23 cellular contexts compared by ENCODE assay signal in genomic region chr4:111542056-111542455, GRCh38.
"Had no signal": no experiment of that assay in that cellular context is flagged by ENCODE, and none has a peak within 500 bp of the region (broad histone marks: within the 10 kb centered on the region; RNA-seq: fewer than 3 reads in every experiment).

No MANE protein-coding gene starts in this region.

- H3K4me1 Mint-ChIP-seq: activated CD4-positive, alpha-beta memory T cell treated with anti-CD3 and anti-CD28 coated beads, Interleukin-2, amount 10 ng/mL, durations not matched to agents 7 days and 5 days; activated CD4-positive, alpha-beta T cell treated with anti-CD3 and anti-CD28 coated beads for 36 hours; activated T-helper 17 cell treated with anti-CD3 and anti-CD28 coated beads, Interleukin-2, amount 50 U/mL, for 72 hours had no signal

- H3K36me3 ChIP-seq: Peyer's patch, SJCRH30 had no signal

- H3K27ac Mint-ChIP-seq: activated CD4-positive, alpha-beta memory T cell treated with anti-CD3 and anti-CD28 coated beads, Interleukin-2, amount 10 ng/mL, durations not matched to agents 7 days and 5 days; activated CD4-positive, alpha-beta T cell treated with anti-CD3 and anti-CD28 coated beads for 36 hours; activated naive CD4-positive, alpha-beta T cell treated with anti-CD3 and anti-CD28 coated beads for 36 hours; activated naive CD8-positive, alpha-beta T cell; activated T-helper 17 cell treated with anti-CD3 and anti-CD28 coated beads, Interleukin-2, amount 50 U/mL, for 72 hours had no signal

- H3K36me3 Mint-ChIP-seq: activated naive CD8-positive, alpha-beta T cell had no signal

- H3K9me3 Mint-ChIP-seq: activated CD4-positive, alpha-beta memory T cell treated with anti-CD3 and anti-CD28 coated beads, Interleukin-2, amount 10 ng/mL, durations not matched to agents 7 days and 5 days; activated naive CD4-positive, alpha-beta T cell treated with anti-CD3 and anti-CD28 coated beads for 36 hours had no signal

- H3K27me3 ChIP-seq: Peyer's patch, SJCRH30 had no signal

- H3K4me3 Mint-ChIP-seq: activated CD4-positive, alpha-beta memory T cell treated with anti-CD3 and anti-CD28 coated beads, Interleukin-2, amount 10 ng/mL, durations not matched to agents 7 days and 5 days; activated CD4-positive, alpha-beta T cell treated with anti-CD3 and anti-CD28 coated beads for 36 hours; activated naive CD4-positive, alpha-beta T cell treated with anti-CD3 and anti-CD28 coated beads for 36 hours; activated naive CD8-positive, alpha-beta T cell; activated T-helper 17 cell treated with anti-CD3 and anti-CD28 coated beads, Interleukin-2, amount 50 U/mL, for 72 hours had no signal

- H3K9ac ChIP-seq: SK-N-SH had no signal

- H3K4me3 ChIP-seq: Peyer's patch, SJCRH30 had no signal

- ATAC-seq: activated CD4-positive, alpha-beta T cell treated with anti-CD3 and anti-CD28 coated beads for 36 hours; activated T-helper 17 cell treated with anti-CD3 and anti-CD28 coated beads, Interleukin-2, amount 50 U/mL, for 72 hours had no signal

- H3K9me3 ChIP-seq: Peyer's patch, SJCRH30, SK-N-SH had no signal

- DNase-seq: activated CD4-positive, alpha-beta memory T cell treated with anti-CD3 and anti-CD28 coated beads, Interleukin-2, amount 10 ng/mL, durations not matched to agents 7 days and 5 days; activated CD4-positive, alpha-beta T cell treated with anti-CD3 and anti-CD28 coated beads for 36 hours; activated CD4-positive, alpha-beta T cell treated with anti-CD3 and anti-CD28 coated beads, Interleukin-2, amount 50 U/mL, for 1 hour; activated gamma-delta T cell; activated naive CD4-positive, alpha-beta T cell treated with anti-CD3 and anti-CD28 coated beads for 36 hours; activated T-cell treated with anti-CD3 and anti-CD28 coated beads for 4 hours; activated T-cell treated with anti-CD3 and anti-CD28 coated beads, Interleukin-2, amount 50 U/mL, for 48 hours; anterior cingulate cortex; cerebellar nuclear complex; NCI-H1092; NCI-H1930; NCI-H2171; NCI-H2227 treated with DMSO at 0.1 percent for 48 hours; NCI-H446 treated with DMSO at 0.1 percent for 48 hours; NCI-H524 treated with DMSO at 0.1 percent for 48 hours; NCI-H82; Peyer's patch; Right ventricle myocardium superior; SJCRH30; SK-N-SH; T-helper 1 cell had no signal

- H3K4me1 ChIP-seq: Peyer's patch, SJCRH30 had no signal

- H3K27me3 Mint-ChIP-seq: activated CD4-positive, alpha-beta memory T cell treated with anti-CD3 and anti-CD28 coated beads, Interleukin-2, amount 10 ng/mL, durations not matched to agents 7 days and 5 days; activated CD4-positive, alpha-beta T cell treated with anti-CD3 and anti-CD28 coated beads for 36 hours; activated naive CD8-positive, alpha-beta T cell; activated T-helper 17 cell treated with anti-CD3 and anti-CD28 coated beads, Interleukin-2, amount 50 U/mL, for 72 hours had no signal
